ENCODE assay signal across 1 cellular context in genomic region chr16:71896688-71897368, GRCh38.
TF ChIP-seq lines count a peak whose summit lies in the region.

No MANE protein-coding gene starts in this region.

TF ChIP-seq in HepG2, 621 proteins besides CTCF, POLR2A, EP300 and RAD21 (continues in another document):
- 0 out of 2 replicates have a peak, but pooled peaks have one; percentile 28 for TF ChIP-seq MED1 (CRISPR knock-in tag; IDR thresholded peaks at IDR 0.05)
- TF ChIP-seq AKAP8 (CRISPR knock-in tag; IDR thresholded peaks at IDR 0.05) = 0 out of 2 replicates have a peak, but pooled peaks have one; percentile 40
- no peak for TF ChIP-seq RFXAP (CRISPR knock-in tag; IDR thresholded peaks at IDR 0.05; ENCODE audit: borderline replicate concordance)
- TF ChIP-seq AHDC1 (CRISPR knock-in tag; IDR thresholded peaks at IDR 0.05; ENCODE audit: borderline replicate concordance) = no peak
- no peak for TF ChIP-seq NFYB (CRISPR knock-in tag; IDR thresholded peaks at IDR 0.05)
- TF ChIP-seq ATRX (CRISPR knock-in tag; IDR thresholded peaks at IDR 0.05; ENCODE audit: borderline replicate concordance) = no peak
- no peak for TF ChIP-seq EHMT2 (IDR thresholded peaks at IDR 0.05; ENCODE audit: borderline replicate concordance, low read depth, low read length)
- TF ChIP-seq KLF11 (CRISPR knock-in tag; IDR thresholded peaks at IDR 0.05) = peak; percentile 23; the same call in 1 of the 2 replicates
- no peak for TF ChIP-seq SMAD9 (CRISPR knock-in tag; IDR thresholded peaks at IDR 0.05)
- TF ChIP-seq ZNF644 (CRISPR knock-in tag; IDR thresholded peaks at IDR 0.05; ENCODE audit: low read depth) = no peak
- no peak for TF ChIP-seq SAFB2 (CRISPR knock-in tag; IDR thresholded peaks at IDR 0.05; ENCODE audit: borderline replicate concordance, low read depth)
- no peak for TF ChIP-seq PPARG (CRISPR knock-in tag; conservative IDR thresholded peaks at IDR 0.05)
- TF ChIP-seq ZBTB43 (CRISPR knock-in tag; conservative IDR thresholded peaks at IDR 0.05) = no peak
- no peak for TF ChIP-seq ZNF747 (CRISPR knock-in tag; IDR thresholded peaks at IDR 0.05; ENCODE audit: borderline replicate concordance)
- no peak for TF ChIP-seq GATAD1 (CRISPR knock-in tag; IDR thresholded peaks at IDR 0.05)
- no peak for TF ChIP-seq PAXIP1 (CRISPR knock-in tag; conservative IDR thresholded peaks at IDR 0.05)
- no peak for TF ChIP-seq ZNF235 (CRISPR knock-in tag; IDR thresholded peaks at IDR 0.05; ENCODE audit: borderline replicate concordance)
- TF ChIP-seq STAG1 (CRISPR knock-in tag; IDR thresholded peaks at IDR 0.05) = no peak
- TF ChIP-seq CEBPB (IDR thresholded peaks at IDR 0.05; ENCODE audit: borderline replicate concordance, low read depth, low read length) = no peak
- TF ChIP-seq KLF12 (CRISPR knock-in tag; IDR thresholded peaks at IDR 0.05; ENCODE audit: borderline replicate concordance) = no peak
- TF ChIP-seq HHEX (CRISPR knock-in tag; IDR thresholded peaks at IDR 0.05) = no peak
- TF ChIP-seq ZNF12 (CRISPR knock-in tag; IDR thresholded peaks at IDR 0.05) = no peak
- no peak for TF ChIP-seq ZNF777 (CRISPR knock-in tag; IDR thresholded peaks at IDR 0.05)
- TF ChIP-seq ZNF317 (CRISPR knock-in tag; IDR thresholded peaks at IDR 0.05) = no peak
- no peak for TF ChIP-seq HNF1B (CRISPR knock-in tag; IDR thresholded peaks at IDR 0.05)
- no peak for TF ChIP-seq TRIM24 (CRISPR knock-in tag; IDR thresholded peaks at IDR 0.05)
- no peak for TF ChIP-seq ZNF121 (CRISPR knock-in tag; IDR thresholded peaks at IDR 0.05)
- no peak for TF ChIP-seq ZNF607 (CRISPR knock-in tag; IDR thresholded peaks at IDR 0.05; ENCODE audit: borderline replicate concordance)
- no peak; the same call in 1 of the 2 replicates for TF ChIP-seq ZGPAT (CRISPR knock-in tag; IDR thresholded peaks at IDR 0.05)
- TF ChIP-seq TOE1 (CRISPR knock-in tag; IDR thresholded peaks at IDR 0.05) = no peak
- no peak for TF ChIP-seq ZNF230 (CRISPR knock-in tag; IDR thresholded peaks at IDR 0.05)
- no peak for TF ChIP-seq ZNF274 (CRISPR knock-in tag; IDR thresholded peaks at IDR 0.05)
- TF ChIP-seq ETS1 (CRISPR knock-in tag; IDR thresholded peaks at IDR 0.05) = no peak
- TF ChIP-seq FOSL2 (CRISPR knock-in tag; IDR thresholded peaks at IDR 0.05) = no peak
- TF ChIP-seq POLR2G (IDR thresholded peaks at IDR 0.05; ENCODE audit: low read depth, low read length) = no peak
- peak; percentile 33; the same call in 1 of the 2 replicates for TF ChIP-seq ZNF263 (CRISPR knock-in tag; IDR thresholded peaks at IDR 0.05)
- peak; percentile 97 for TF ChIP-seq ZNF770 (CRISPR knock-in tag; IDR thresholded peaks at IDR 0.05)
- TF ChIP-seq HMGXB4 (CRISPR knock-in tag; IDR thresholded peaks at IDR 0.05; ENCODE audit: borderline replicate concordance in 1 of 2, low read depth in 1 of 2) = no peak
- no peak for TF ChIP-seq ZNF292 (CRISPR knock-in tag; IDR thresholded peaks at IDR 0.05; ENCODE audit: borderline replicate concordance, low read depth)
- no peak for TF ChIP-seq BRF2 (CRISPR knock-in tag; IDR thresholded peaks at IDR 0.05)
- TF ChIP-seq LCORL (IDR thresholded peaks at IDR 0.05) = no peak
- TF ChIP-seq LCORL (CRISPR knock-in tag; IDR thresholded peaks at IDR 0.05) = 0 out of 2 replicates have a peak, but pooled peaks have one; percentile 29
- TF ChIP-seq NR2C2 (CRISPR knock-in tag; IDR thresholded peaks at IDR 0.05; ENCODE audit: borderline replicate concordance) = no peak
- no peak for TF ChIP-seq TMF1 (CRISPR knock-in tag; IDR thresholded peaks at IDR 0.05; ENCODE audit: low read depth)
